13 cellular contexts compared by ENCODE assay signal in genomic region chr7:156947120-156947843, GRCh38. TPM values are rescaled to one million over a fixed set of nuclear protein-coding genes. Genes with fewer than 3 reads are reported as not detected.
DNase-seq lines count a peak whose midpoint lies in the region; ATAC-seq and TF ChIP-seq lines count a peak whose summit lies in the region.
"Had no signal": no experiment of that assay in that cellular context is flagged by ENCODE, and none has a peak within 500 bp of the region (broad histone marks: within the 10 kb centered on the region; RNA-seq: fewer than 3 reads in every experiment).

No MANE protein-coding gene starts in this region.

- DNase-seq in activated CD8-positive, alpha-beta T cell treated with anti-CD3 and anti-CD28 coated beads for 36 hours, result no peak
- DNase-seq in activated CD8-positive, alpha-beta T cell treated with anti-CD3 and anti-CD28 coated beads, Interleukin-2, amount 10 ng/mL, durations not matched to agents 7 days and 5 days, result no peak
- DNase-seq in NCI-H146 (lab: John Stamatoyannopoulos, UW), result peak; percentile 63
- DNase-seq in dermis blood vessel endothelial cell, result peak; percentile 30
- peak; percentile 79 for DNase-seq in pons (ENCODE audit: low spot score)
- no peak for DNase-seq in right atrium auricular region (ENCODE audit: low spot score)
- no peak for DNase-seq in HUDEP-2 (lab: John Stamatoyannopoulos, UW; ENCODE audit: unreplicated experiment in 76 of 76)
- DNase-seq: activated CD8-positive, alpha-beta memory T cell treated with anti-CD3 and anti-CD28 coated beads, Interleukin-2, amount 50 U/mL, for 4 hours; KBM-7; left lung; stimulated activated CD8-positive, alpha-beta memory T cell treated with anti-CD3 and anti-CD28 coated beads, Interleukin-4, amount 100 ng/mL, for 48 hours had no signal

- H3K27me3 ChIP-seq in right atrium auricular region, result no peaks in the 10 kb centered on the region
- H3K27me3 ChIP-seq: breast epithelium had no signal

- peaks cover under 1% of the 10 kb centered on the region for H3K36me3 ChIP-seq in right atrium auricular region
- H3K36me3 ChIP-seq: breast epithelium had no signal

- peaks cover 0 to 27% of the 10 kb centered on the region in 2 donors for H3K4me1 ChIP-seq in right atrium auricular region

- CTCF ChIA-PET in activated CD8-positive, alpha-beta T cell treated with anti-CD3 and anti-CD28 coated beads for 36 hours (lab: Charles Lee), result no interaction called here
- CTCF ChIA-PET in activated CD8-positive, alpha-beta T cell treated with anti-CD3 and anti-CD28 coated beads, Interleukin-2, amount 10 ng/mL, durations not matched to agents 7 days and 5 days (lab: Charles Lee), result interaction anchor here (0.9 to 1.0 kb wide), 2 partner anchors 285 to 326 kb away, joined by 3 read pairs; no protein-coding TSS in a partner anchor

- no peak overlapping the region for H3K27ac Mint-ChIP-seq in activated CD8-positive, alpha-beta T cell treated with anti-CD3 and anti-CD28 coated beads for 36 hours
- H3K27ac Mint-ChIP-seq in activated CD8-positive, alpha-beta T cell treated with anti-CD3 and anti-CD28 coated beads, Interleukin-2, amount 10 ng/mL, durations not matched to agents 7 days and 5 days, result no peak overlapping the region

- peak overlapping the region; percentile 22 for H3K4me3 Mint-ChIP-seq in activated CD8-positive, alpha-beta T cell treated with anti-CD3 and anti-CD28 coated beads for 36 hours
- no peak overlapping the region for H3K4me3 Mint-ChIP-seq in activated CD8-positive, alpha-beta T cell treated with anti-CD3 and anti-CD28 coated beads, Interleukin-2, amount 10 ng/mL, durations not matched to agents 7 days and 5 days

- peaks cover 16% of the 10 kb centered on the region for H3K36me3 Mint-ChIP-seq in activated CD8-positive, alpha-beta T cell treated with anti-CD3 and anti-CD28 coated beads for 36 hours (ENCODE audit: low read depth)
- H3K36me3 Mint-ChIP-seq in activated CD8-positive, alpha-beta T cell treated with anti-CD3 and anti-CD28 coated beads, Interleukin-2, amount 10 ng/mL, durations not matched to agents 7 days and 5 days (ENCODE audit: low read depth), result peaks cover 12% of the 10 kb centered on the region

- no peak for ATAC-seq in activated CD8-positive, alpha-beta T cell treated with anti-CD3 and anti-CD28 coated beads for 36 hours
- no peak for ATAC-seq in activated CD8-positive, alpha-beta T cell treated with anti-CD3 and anti-CD28 coated beads, Interleukin-2, amount 10 ng/mL, durations not matched to agents 7 days and 5 days
- ATAC-seq in GM21576 (IDR thresholded peaks at IDR 0.05; ENCODE audit: unreplicated experiment), result no peak
- ATAC-seq: left lung had no signal

- peaks cover 16% of the 10 kb centered on the region for H3K4me1 Mint-ChIP-seq in activated CD8-positive, alpha-beta T cell treated with anti-CD3 and anti-CD28 coated beads for 36 hours (ENCODE audit: low read depth)
- H3K4me1 Mint-ChIP-seq in activated CD8-positive, alpha-beta T cell treated with anti-CD3 and anti-CD28 coated beads, Interleukin-2, amount 10 ng/mL, durations not matched to agents 7 days and 5 days (ENCODE audit: low read depth), result peaks cover 32% of the 10 kb centered on the region

- TF ChIP-seq CTCF in activated CD8-positive, alpha-beta T cell treated with anti-CD3 and anti-CD28 coated beads for 36 hours (IDR thresholded peaks at IDR 0.05), result no peak
- no peak for TF ChIP-seq CTCF in right atrium auricular region (IDR thresholded peaks at IDR 0.05)

- POLR2A ChIA-PET in activated CD8-positive, alpha-beta T cell treated with anti-CD3 and anti-CD28 coated beads for 36 hours (lab: Charles Lee), result no interaction called here
- POLR2A ChIA-PET in activated CD8-positive, alpha-beta T cell treated with anti-CD3 and anti-CD28 coated beads, Interleukin-2, amount 10 ng/mL, durations not matched to agents 7 days and 5 days (lab: Charles Lee), result interaction anchor here (1.1 kb wide), 2 partner anchors 14 to 355 kb away, joined by 4 to 5 read pairs; no protein-coding TSS in a partner anchor

- no peak overlapping the region for H3K4me3 ChIP-seq in right atrium auricular region
- H3K4me3 ChIP-seq: breast epithelium, left lung had no signal

- peaks cover 23% of the 10 kb centered on the region for H3K27me3 Mint-ChIP-seq in activated CD8-positive, alpha-beta T cell treated with anti-CD3 and anti-CD28 coated beads for 36 hours
- H3K27me3 Mint-ChIP-seq in activated CD8-positive, alpha-beta T cell treated with anti-CD3 and anti-CD28 coated beads, Interleukin-2, amount 10 ng/mL, durations not matched to agents 7 days and 5 days (ENCODE audit: low read depth), result peaks cover 33% of the 10 kb centered on the region

- no peak overlapping the region for H3K27ac ChIP-seq in right atrium auricular region
- H3K27ac ChIP-seq: breast epithelium, left lung had no signal

- no peaks in the 10 kb centered on the region for H3K9me3 Mint-ChIP-seq in activated CD8-positive, alpha-beta T cell treated with anti-CD3 and anti-CD28 coated beads for 36 hours
- no peaks in the 10 kb centered on the region for H3K9me3 Mint-ChIP-seq in activated CD8-positive, alpha-beta T cell treated with anti-CD3 and anti-CD28 coated beads, Interleukin-2, amount 10 ng/mL, durations not matched to agents 7 days and 5 days (ENCODE audit: insufficient read depth)

- intact Hi-C loops in activated CD8-positive, alpha-beta T cell treated with anti-CD3 and anti-CD28 coated beads for 36 hours (cut with micrococcal nuclease), result no loop called here

- H3K9me3 ChIP-seq in right atrium auricular region, result no peaks in the 10 kb centered on the region
- H3K9me3 ChIP-seq: breast epithelium, left lung had no signal

RNA-seq across cellular contexts. Expression of gene NOM1, which starts 2.2 kb away (rescaled TPM):
- 10 to 100 TPM; 32.4 to 34.0 TPM for total RNA-seq in activated CD8-positive, alpha-beta T cell treated with anti-CD3 and anti-CD28 coated beads for 36 hours
- total RNA-seq in activated CD8-positive, alpha-beta T cell treated with anti-CD3 and anti-CD28 coated beads, Interleukin-2, amount 10 ng/mL, durations not matched to agents 7 days and 5 days, result 10 to 100 TPM; 28.1 to 28.8 TPM
- total RNA-seq in dermis blood vessel endothelial cell (20.6 and 23.0 TPM in 2 replicates), right atrium auricular region (1 to 10 TPM; 4.1 to 6.3 TPM)

RNA-seq across cellular contexts. Expression of gene LMBR1, which starts 54.3 kb away (rescaled TPM):
- 10 to 100 TPM; 42.7 to 50.6 TPM for total RNA-seq in activated CD8-positive, alpha-beta T cell treated with anti-CD3 and anti-CD28 coated beads for 36 hours
- total RNA-seq in activated CD8-positive, alpha-beta T cell treated with anti-CD3 and anti-CD28 coated beads, Interleukin-2, amount 10 ng/mL, durations not matched to agents 7 days and 5 days, result 10 to 100 TPM; 49.7 to 51.2 TPM
- total RNA-seq in dermis blood vessel endothelial cell, result 156 and 194 TPM in 2 replicates
- total RNA-seq in right atrium auricular region, result 10 to 100 TPM; 32.4 to 33.7 TPM

Comparison
In these comparisons a context has a peak if more than half of its experiments do, and no peak if none do; other contexts are left out.
1. DNase-seq: peak in NCI-H146 (single experiment), dermis blood vessel endothelial cell (single experiment) and pons (single experiment); none in activated CD8-positive, alpha-beta T cell treated with anti-CD3 and anti-CD28 coated beads for 36 hours (single experiment), activated CD8-positive, alpha-beta T cell treated with anti-CD3 and anti-CD28 coated beads, Interleukin-2, amount 10 ng/mL, durations not matched to agents 7 days and 5 days (single experiment), right atrium auricular region (single experiment) and HUDEP-2 (0 of 76).